12 cellular contexts compared by ENCODE assay signal in the genomic region with DNA sequence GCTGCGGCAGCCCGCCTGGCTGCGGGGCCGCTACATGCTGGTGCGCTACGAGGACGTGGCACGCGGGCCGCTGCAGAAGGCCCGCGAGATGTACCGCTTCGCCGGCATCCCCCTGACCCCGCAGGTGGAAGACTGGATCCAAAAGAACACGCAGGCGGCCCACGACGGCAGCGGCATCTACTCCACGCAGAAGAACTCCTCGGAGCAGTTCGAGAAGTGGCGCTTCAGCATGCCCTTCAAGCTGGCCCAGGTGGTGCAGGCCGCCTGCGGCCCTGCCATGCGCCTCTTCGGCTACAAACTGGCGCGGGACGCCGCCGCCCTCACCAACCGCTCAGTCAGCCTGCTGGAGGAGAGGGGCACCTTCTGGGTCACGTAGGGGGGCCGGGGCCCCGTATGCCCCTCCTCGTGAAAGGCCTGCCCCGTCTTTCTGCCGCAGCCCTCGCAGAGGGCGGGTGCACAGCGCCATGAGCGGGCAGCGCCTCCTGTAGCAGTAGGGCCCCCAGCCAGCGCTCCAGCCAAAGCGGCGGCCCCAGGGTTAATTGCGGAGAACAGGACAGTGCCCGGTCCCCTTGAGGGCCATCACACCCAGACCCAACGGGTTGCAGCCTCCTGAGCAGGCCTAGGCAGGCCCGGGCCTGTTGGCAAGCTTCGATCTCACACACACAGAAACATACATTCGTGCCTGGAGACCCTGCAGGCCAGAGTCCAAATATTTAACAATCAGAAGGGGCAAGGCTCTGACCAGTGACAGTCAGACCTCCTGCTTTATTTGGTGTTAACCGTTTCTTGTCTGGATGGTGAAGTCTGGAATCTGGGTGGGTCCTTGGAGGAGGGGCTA. TPM values are rescaled to one million over a fixed set of nuclear protein-coding genes. Genes with fewer than 3 reads are reported as not detected.
A peak's percentile ranks its signal among the peaks of the same experiment; 100 is the strongest.
DNase-seq lines count a peak whose midpoint lies in the region; FAIRE-seq and TF ChIP-seq lines count a peak whose summit lies in the region.
"Had no signal": no experiment of that assay in that cellular context is flagged by ENCODE, and none has a peak within 500 bp of the region (broad histone marks: within the 10 kb centered on the region; RNA-seq: fewer than 3 reads in every experiment).

No MANE protein-coding gene starts in this region.

- no peak for FAIRE-seq in keratinocyte (lab: Jason Lieb, UNC)

- peak overlapping the region in 1 of 5 experiments; percentile 24 for H3K4me3 Mint-ChIP-seq in brain
- no peak overlapping the region for H3K4me3 Mint-ChIP-seq in activated CD4-positive, alpha-beta T cell treated with anti-CD3 and anti-CD28 coated beads, Interleukin-2, amount 10 ng/mL, durations not matched to agents 24 days and 14 days
- H3K4me3 Mint-ChIP-seq: CD4-positive, CD25-positive, alpha-beta regulatory T cell; central memory CD8-positive, alpha-beta T cell had no signal

- H3K9me3 Mint-ChIP-seq in brain, result no peaks in the 10 kb centered on the region
- H3K9me3 Mint-ChIP-seq in activated CD4-positive, alpha-beta T cell treated with anti-CD3 and anti-CD28 coated beads, Interleukin-2, amount 10 ng/mL, durations not matched to agents 24 days and 14 days, result no peaks in the 10 kb centered on the region
- H3K9me3 Mint-ChIP-seq: CD4-positive, CD25-positive, alpha-beta regulatory T cell; central memory CD8-positive, alpha-beta T cell had no signal

- H3K27ac Mint-ChIP-seq in brain, result peak overlapping the region; percentile 93 to 99 (median 96)
- no peak overlapping the region for H3K27ac Mint-ChIP-seq in activated CD4-positive, alpha-beta T cell treated with anti-CD3 and anti-CD28 coated beads, Interleukin-2, amount 10 ng/mL, durations not matched to agents 24 days and 14 days
- H3K27ac Mint-ChIP-seq: CD4-positive, CD25-positive, alpha-beta regulatory T cell had no signal

- H3K36me3 Mint-ChIP-seq in brain, result peaks cover 35% of the 10 kb centered on the region
- no peaks in the 10 kb centered on the region for H3K36me3 Mint-ChIP-seq in activated CD4-positive, alpha-beta T cell treated with anti-CD3 and anti-CD28 coated beads, Interleukin-2, amount 10 ng/mL, durations not matched to agents 24 days and 14 days (ENCODE audit: low read depth)
- H3K36me3 Mint-ChIP-seq: CD4-positive, CD25-positive, alpha-beta regulatory T cell had no signal

- H3K27ac ChIP-seq in keratinocyte (ENCODE audit: control insufficient read depth, insufficient read depth, low read length) (peak overlapping the region; percentile 96), skin epidermis (peak overlapping the region in 20 of 21 experiments; percentile 52 to 93 (median 82))

- DNase-seq in ELF-1 (ENCODE audit: low read depth, low spot score), result peak; percentile 36
- no peak for DNase-seq in keratinocyte (ENCODE audit: low read depth, low spot score)
- DNase-seq in NCI-H226, result no peak
- no peak for DNase-seq in SKM-1 (lab: John Stamatoyannopoulos, UW; ENCODE audit: unreplicated experiment)
- no peak for DNase-seq in NCI-H1105 (lab: John Stamatoyannopoulos, UW)
- DNase-seq in activated CD4-positive, alpha-beta T cell treated with anti-CD3 and anti-CD28 coated beads, Interleukin-2, amount 10 ng/mL, durations not matched to agents 24 days and 14 days, result no peak
- DNase-seq: CD4-positive, CD25-positive, alpha-beta regulatory T cell; KBM-7; RPMI8226 had no signal

- H3K9me1 ChIP-seq in keratinocyte (ENCODE audit: control insufficient read depth, extremely low read depth, insufficient read depth, low read length), result no peaks in the 10 kb centered on the region

- dilution Hi-C loops in keratinocyte (cut with MboI; ENCODE audit: extremely low pct_ligation_motif_present, low sequenced_read_pairs), result no loop called here

- intact Hi-C loops in activated CD4-positive, alpha-beta T cell treated with anti-CD3 and anti-CD28 coated beads, Interleukin-2, amount 10 ng/mL, durations not matched to agents 24 days and 14 days (cut with micrococcal nuclease), result no loop called here

- no peaks in the 10 kb centered on the region for H4K20me1 ChIP-seq in keratinocyte (ENCODE audit: control insufficient read depth, extremely low read depth, insufficient read depth, low read length)

- no peaks in the 10 kb centered on the region for H3K9me3 ChIP-seq in keratinocyte (ENCODE audit: control insufficient read depth, low read depth, low read length)

- peak overlapping the region; percentile 81 for H3K9ac ChIP-seq in keratinocyte (ENCODE audit: control insufficient read depth, extremely low read depth, insufficient read depth, low read length)

- H3K4me2 ChIP-seq in keratinocyte (ENCODE audit: control insufficient read depth, extremely low read depth, insufficient read depth, low read depth, low read length), result peak overlapping the region; percentile 67

- TF ChIP-seq CTCF in brain (conservative IDR thresholded peaks at IDR 0.05) (no peak), keratinocyte (optimal IDR thresholded peaks at IDR 0.05 in 1 of 3, IDR thresholded peaks at IDR 0.05 in 1 of 3, conservative IDR thresholded peaks at IDR 0.05 in 1 of 3; ENCODE audit: extremely low read depth in 1 of 3, insufficient read depth in 2 of 3, low read length in 3 of 3) (no peak)

- H3K27me3 Mint-ChIP-seq in brain, result no peaks in the 10 kb centered on the region
- H3K27me3 Mint-ChIP-seq in activated CD4-positive, alpha-beta T cell treated with anti-CD3 and anti-CD28 coated beads, Interleukin-2, amount 10 ng/mL, durations not matched to agents 24 days and 14 days, result no peaks in the 10 kb centered on the region
- H3K27me3 Mint-ChIP-seq: CD4-positive, CD25-positive, alpha-beta regulatory T cell; central memory CD8-positive, alpha-beta T cell had no signal

- no peak overlapping the region for H3K4me3 ChIP-seq in keratinocyte (ENCODE audit: control insufficient read depth in 2 of 3, extremely low read depth in 1 of 3, insufficient read depth in 2 of 3, low read depth in 1 of 3, low read length in 3 of 3)
- H3K4me3 ChIP-seq in skin epidermis, result no peak overlapping the region

- H3K36me3 ChIP-seq in keratinocyte (ENCODE audit: control insufficient read depth in 2 of 2, extremely low read depth in 1 of 2, insufficient read depth in 2 of 2, low read length in 2 of 2), result peaks cover 9 to 39% of the 10 kb centered on the region in 2 experiments

- no peaks in the 10 kb centered on the region for H3K27me3 ChIP-seq in keratinocyte (ENCODE audit: control insufficient read depth, extremely low read depth, insufficient read depth, low read length)

- H2AFZ ChIP-seq in keratinocyte (ENCODE audit: control insufficient read depth, low read length), result no peak overlapping the region

- H3K79me2 ChIP-seq in keratinocyte (ENCODE audit: control insufficient read depth, insufficient read depth, low read length), result peaks cover 12% of the 10 kb centered on the region

- H3K4me1 ChIP-seq in keratinocyte (ENCODE audit: control insufficient read depth, extremely low read depth, insufficient read depth, low read length), result peaks cover 27% of the 10 kb centered on the region

- H3K4me1 Mint-ChIP-seq in brain, result peaks cover 65% of the 10 kb centered on the region
- no peaks in the 10 kb centered on the region for H3K4me1 Mint-ChIP-seq in activated CD4-positive, alpha-beta T cell treated with anti-CD3 and anti-CD28 coated beads, Interleukin-2, amount 10 ng/mL, durations not matched to agents 24 days and 14 days
- H3K4me1 Mint-ChIP-seq: CD4-positive, CD25-positive, alpha-beta regulatory T cell; central memory CD8-positive, alpha-beta T cell had no signal

RNA-seq across cellular contexts. Expression of gene CHST3, which starts 44.1 kb away (rescaled TPM):
- polyA plus RNA-seq in brain (ENCODE audit: insufficient read depth, low read depth, low replicate concordance), result 11.4 TPM
- 12.0 to 12.4 TPM (median 12.3 TPM) in 3 replicates for polyA plus RNA-seq in keratinocyte
- polyA plus RNA-seq in keratinocyte (2011; ENCODE audit: low read depth), result 3.6 TPM
- polyA plus RNA-seq in keratinocyte (2011; cell fraction: cytosol; rRNA removed), result 7.5 and 7.8 TPM in 2 replicates
- polyA plus RNA-seq in keratinocyte (2011; cell fraction: nucleus; rRNA removed), result 29.9 and 32.6 TPM in 2 replicates
- 5.8 and 14.6 TPM in 2 replicates for polyA plus RNA-seq in keratinocyte (2012; ENCODE audit: low replicate concordance)
- polyA minus RNA-seq in keratinocyte, result 17.8 to 29.2 TPM (median 23.1 TPM) in 3 replicates
- polyA minus RNA-seq in keratinocyte (2011; cell fraction: cytosol; rRNA and poly(A)+ RNA removed), result 13.4 TPM
- polyA minus RNA-seq in keratinocyte (2011; cell fraction: nucleus; rRNA and poly(A)+ RNA removed), result 34.8 and 43.4 TPM in 2 replicates
- total RNA-seq in activated CD4-positive, alpha-beta T cell treated with anti-CD3 and anti-CD28 coated beads, Interleukin-2, amount 10 ng/mL, durations not matched to agents 24 days and 14 days, result 0.36 and 0.63 TPM in 2 replicates
- total RNA-seq: CD4-positive, CD25-positive, alpha-beta regulatory T cell had no signal
- polyA plus RNA-seq: CD4-positive, CD25-positive, alpha-beta regulatory T cell had no signal
